In genomic region chr20:2299301-2299700, GRCh38 we compare ENCODE assay signal across 1 cellular context.
TF ChIP-seq lines count a peak whose summit lies in the region.

No MANE protein-coding gene starts in this region.

TF ChIP-seq in GM23338, 12 proteins besides CTCF, POLR2A, EP300 and RAD21 (continued from another document):
- TF ChIP-seq, protein P1, sequence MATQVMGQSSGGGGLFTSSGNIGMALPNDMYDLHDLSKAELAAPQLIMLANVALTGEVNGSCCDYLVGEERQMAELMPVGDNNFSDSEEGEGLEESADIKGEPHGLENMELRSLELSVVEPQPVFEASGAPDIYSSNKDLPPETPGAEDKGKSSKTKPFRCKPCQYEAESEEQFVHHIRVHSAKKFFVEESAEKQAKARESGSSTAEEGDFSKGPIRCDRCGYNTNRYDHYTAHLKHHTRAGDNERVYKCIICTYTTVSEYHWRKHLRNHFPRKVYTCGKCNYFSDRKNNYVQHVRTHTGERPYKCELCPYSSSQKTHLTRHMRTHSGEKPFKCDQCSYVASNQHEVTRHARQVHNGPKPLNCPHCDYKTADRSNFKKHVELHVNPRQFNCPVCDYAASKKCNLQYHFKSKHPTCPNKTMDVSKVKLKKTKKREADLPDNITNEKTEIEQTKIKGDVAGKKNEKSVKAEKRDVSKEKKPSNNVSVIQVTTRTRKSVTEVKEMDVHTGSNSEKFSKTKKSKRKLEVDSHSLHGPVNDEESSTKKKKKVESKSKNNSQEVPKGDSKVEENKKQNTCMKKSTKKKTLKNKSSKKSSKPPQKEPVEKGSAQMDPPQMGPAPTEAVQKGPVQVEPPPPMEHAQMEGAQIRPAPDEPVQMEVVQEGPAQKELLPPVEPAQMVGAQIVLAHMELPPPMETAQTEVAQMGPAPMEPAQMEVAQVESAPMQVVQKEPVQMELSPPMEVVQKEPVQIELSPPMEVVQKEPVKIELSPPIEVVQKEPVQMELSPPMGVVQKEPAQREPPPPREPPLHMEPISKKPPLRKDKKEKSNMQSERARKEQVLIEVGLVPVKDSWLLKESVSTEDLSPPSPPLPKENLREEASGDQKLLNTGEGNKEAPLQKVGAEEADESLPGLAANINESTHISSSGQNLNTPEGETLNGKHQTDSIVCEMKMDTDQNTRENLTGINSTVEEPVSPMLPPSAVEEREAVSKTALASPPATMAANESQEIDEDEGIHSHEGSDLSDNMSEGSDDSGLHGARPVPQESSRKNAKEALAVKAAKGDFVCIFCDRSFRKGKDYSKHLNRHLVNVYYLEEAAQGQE (IDR thresholded peaks at IDR 0.05; ENCODE audit: unreplicated experiment): no peak
- TF ChIP-seq ETS1 (IDR thresholded peaks at IDR 0.05): no peak
